11 cellular contexts compared by ENCODE assay signal in the genomic region with DNA sequence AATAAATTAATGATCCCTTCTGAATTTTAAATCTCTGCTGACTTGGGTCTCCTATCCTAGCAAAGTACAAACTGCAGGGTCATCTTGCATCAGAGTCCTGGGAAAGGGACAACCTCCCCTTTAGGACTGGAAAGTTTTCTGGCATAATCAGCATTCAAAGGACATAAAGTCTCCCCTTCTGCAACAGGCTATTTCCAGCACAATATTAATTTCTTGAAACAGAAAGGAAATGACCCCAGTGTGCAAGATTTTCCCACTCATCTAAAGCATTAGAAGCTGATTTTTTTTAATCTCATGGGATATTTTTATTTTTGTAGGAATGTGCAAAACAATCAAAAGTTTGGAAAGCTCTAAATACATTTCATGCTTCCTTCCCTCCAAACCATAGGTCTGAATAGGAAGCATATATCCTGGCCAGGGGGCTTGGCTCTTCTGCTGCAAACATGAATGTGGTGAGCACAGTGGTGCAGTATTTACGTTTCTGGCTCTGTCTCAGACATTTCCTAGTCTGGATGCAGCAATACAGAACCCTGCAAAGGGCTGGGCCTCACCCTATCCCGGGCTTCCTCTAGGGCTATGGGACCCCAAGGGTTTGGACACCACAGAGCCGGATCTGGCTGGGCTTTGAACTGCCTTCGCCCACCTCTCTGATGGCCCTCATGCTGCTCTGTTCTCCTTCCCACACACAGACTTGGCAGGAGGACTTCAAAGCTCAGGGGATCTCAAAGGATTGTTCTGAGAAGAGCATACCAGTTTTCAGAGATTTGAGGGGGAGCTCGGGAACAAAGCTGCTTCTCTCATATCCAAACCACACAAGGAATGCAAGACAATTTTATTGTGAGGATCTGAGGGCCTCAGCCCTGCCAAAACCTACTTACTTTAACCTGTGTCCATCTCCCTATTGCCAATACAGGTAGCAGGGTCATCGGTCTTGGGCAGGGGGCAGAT.
DNase-seq lines count a peak whose midpoint lies in the region; ATAC-seq, FAIRE-seq and TF ChIP-seq lines count a peak whose summit lies in the region.
"Had no signal": no experiment of that assay in that cellular context is flagged by ENCODE, and none has a peak within 500 bp of the region (broad histone marks: within the 10 kb centered on the region; RNA-seq: fewer than 3 reads in every experiment).

No MANE protein-coding gene starts in this region.

- H3K4me3 ChIP-seq in cardiac fibroblast (replicated peaks in 1 of 2; ENCODE audit: low read depth in 2 of 2, low read length in 2 of 2) (no peak overlapping the region), kidney (ENCODE audit: low read length in 2 of 2) (no peak overlapping the region), skin epidermis (no peak overlapping the region)

- intact Hi-C loops in kidney (cut with DNase I) = no loop called here

- H3K9ac ChIP-seq in kidney (ENCODE audit: low read length in 2 of 2) = peak overlapping the region; percentile 22 to 49

- peaks cover 5 to 21% of the 10 kb centered on the region in 2 donors for H3K36me3 ChIP-seq in kidney (ENCODE audit: control insufficient read depth in 1 of 2, insufficient read depth in 2 of 2, low read length in 2 of 2)

- peaks cover 24 to 26% of the 10 kb centered on the region in 2 donors for H3K4me1 ChIP-seq in kidney (ENCODE audit: control insufficient read depth in 1 of 2, insufficient read depth in 1 of 2, low read depth in 1 of 2, low read length in 2 of 2)

- DNase-seq in GM04503 (ENCODE audit: low read depth) = peak; percentile 81
- peak; percentile 81 to 89 for DNase-seq in cardiac fibroblast (ENCODE audit: low read depth in 2 of 2)
- DNase-seq in kidney = no peak
- no peak for DNase-seq in central memory CD4-positive, alpha-beta T cell
- no peak for DNase-seq in globus pallidus (ENCODE audit: low spot score)
- no peak for DNase-seq in activated CD4-positive, alpha-beta T cell treated with anti-CD3 and anti-CD28 coated beads, Interleukin-2, amount 50 U/mL, for 48 hours
- DNase-seq: activated CD4-positive, alpha-beta T cell treated with anti-CD3 and anti-CD28 coated beads, Interleukin-2, amount 10 ng/mL, durations not matched to agents 24 days and 14 days; KG1; stimulated activated CD4-positive, alpha-beta T cell treated with anti-CD3 and anti-CD28 coated beads, Interleukin-4, amount 100 ng/mL, for 1 hour had no signal

- TF ChIP-seq CTCF in cardiac fibroblast (IDR thresholded peaks at IDR 0.05; ENCODE audit: low read depth, low read length) = no peak
- TF ChIP-seq CTCF in kidney (IDR thresholded peaks at IDR 0.05; ENCODE audit: borderline replicate concordance, extremely low read depth, insufficient read depth) = no peak

- H3K27ac ChIP-seq in kidney (ENCODE audit: low read depth in 2 of 2, low read length in 2 of 2) (peak overlapping the region; percentile 69 to 95), skin epidermis (peak overlapping the region in 20 of 21 experiments; percentile 10 to 85 (median 66))

- no peaks in the 10 kb centered on the region for H3K9me3 ChIP-seq in kidney (ENCODE audit: control insufficient read depth in 1 of 2, low read length in 2 of 2)

- ATAC-seq in HG03460 (IDR thresholded peaks at IDR 0.05; ENCODE audit: unreplicated experiment) = no peak

- FAIRE-seq in kidney (lab: Jason Lieb, UNC) = no peak

Comparison
In these comparisons a context has a peak if more than half of its experiments do, and no peak if none do; other contexts are left out.
1. DNase-seq: peak in GM04503 (single experiment) and cardiac fibroblast (2 of 2); none in kidney (single experiment), central memory CD4-positive, alpha-beta T cell (single experiment), globus pallidus (single experiment) and activated CD4-positive, alpha-beta T cell treated with anti-CD3 and anti-CD28 coated beads, Interleukin-2, amount 50 U/mL, for 48 hours (0 of 2).